ENCODE assay signal across 13 cellular contexts in genomic region chr7:70072220-70072619, GRCh38.
DNase-seq lines count a peak whose midpoint lies in the region; ATAC-seq and TF ChIP-seq lines count a peak whose summit lies in the region.
"Had no signal": no experiment of that assay in that cellular context is flagged by ENCODE, and none has a peak within 500 bp of the region (broad histone marks: within the 10 kb centered on the region; RNA-seq: fewer than 3 reads in every experiment).

No MANE protein-coding gene starts in this region.

- no peak overlapping the region for H3K4me3 ChIP-seq in endodermal cell (ENCODE audit: low read length)
- H3K4me3 ChIP-seq: dorsolateral prefrontal cortex, HAP-1 had no signal

- no peak overlapping the region for H3K9ac ChIP-seq in endodermal cell (ENCODE audit: extremely low read depth, low read length, poor library complexity, severe bottlenecking)

- TF ChIP-seq CTCF in endodermal cell (conservative IDR thresholded peaks at IDR 0.05) (no peak), nephron (IDR thresholded peaks at IDR 0.05; ENCODE audit: unreplicated experiment in 3 of 3) (no peak), WTC11 (IDR thresholded peaks at IDR 0.05) (no peak)

- H3K27ac ChIP-seq in endodermal cell (ENCODE audit: low read depth, low read length): peak overlapping the region; percentile 84
- H3K27ac ChIP-seq: dorsolateral prefrontal cortex, HL-60 had no signal

- H3K4me3 Mint-ChIP-seq in endodermal cell (no peak overlapping the region), nephron (peak overlapping the region in 1 of 3 experiments; percentile 22), WTC11 (no peak overlapping the region)
- H3K4me3 Mint-ChIP-seq: activated T-helper 17 cell treated with anti-CD3 and anti-CD28 coated beads, Interleukin-2, amount 50 U/mL, for 72 hours had no signal

- ATAC-seq in WTC11 (no peak), HG02610 (IDR thresholded peaks at IDR 0.05; ENCODE audit: unreplicated experiment) (no peak), GM19328 (IDR thresholded peaks at IDR 0.05; ENCODE audit: unreplicated experiment) (no peak), GM21526 (IDR thresholded peaks at IDR 0.05; ENCODE audit: low FRiP score, unreplicated experiment) (no peak)
- ATAC-seq: activated T-helper 17 cell treated with anti-CD3 and anti-CD28 coated beads, Interleukin-2, amount 50 U/mL, for 72 hours had no signal

- no peaks in the 10 kb centered on the region for H3K36me3 Mint-ChIP-seq in endodermal cell (ENCODE audit: low read depth)
- no peaks in the 10 kb centered on the region for H3K36me3 Mint-ChIP-seq in nephron (ENCODE audit: low read depth)
- no peaks in the 10 kb centered on the region for H3K36me3 Mint-ChIP-seq in WTC11

- no peaks in the 10 kb centered on the region for H3K36me3 ChIP-seq in endodermal cell (ENCODE audit: control insufficient read depth, insufficient read depth, low read length)
- H3K36me3 ChIP-seq: HAP-1 had no signal

- H3K27me3 ChIP-seq in endodermal cell (ENCODE audit: control insufficient read depth, insufficient read depth, low read length, poor library complexity, severe bottlenecking): no peaks in the 10 kb centered on the region
- H3K27me3 ChIP-seq: dorsolateral prefrontal cortex had no signal

- H3K4me1 Mint-ChIP-seq in endodermal cell (peaks cover 10% of the 10 kb centered on the region), nephron (peaks cover 47% of the 10 kb centered on the region), WTC11 (no peaks in the 10 kb centered on the region)
- H3K4me1 Mint-ChIP-seq: activated T-helper 17 cell treated with anti-CD3 and anti-CD28 coated beads, Interleukin-2, amount 50 U/mL, for 72 hours had no signal

- 54 to 83% methylated on average over 2 of the region's 2 CpGs for whole genome bisulfite sequencing in endodermal cell (ENCODE audit: insufficient coverage in 1 of 2, insufficient read length in 1 of 2), 2 experiments

- H3K9me3 Mint-ChIP-seq in endodermal cell (no peaks in the 10 kb centered on the region), nephron (no peaks in the 10 kb centered on the region), WTC11 (no peaks in the 10 kb centered on the region)
- H3K9me3 Mint-ChIP-seq: activated T-helper 17 cell treated with anti-CD3 and anti-CD28 coated beads, Interleukin-2, amount 50 U/mL, for 72 hours had no signal

- POLR2A ChIA-PET in WTC11 (lab: Charles Lee): no interaction called here

- DNase-seq in DMS53 treated with DMSO at 0.1 percent for 48 hours (lab: John Stamatoyannopoulos, UW; ENCODE audit: unreplicated experiment) (peak; percentile 16), NCI-H2196 (lab: John Stamatoyannopoulos, UW; ENCODE audit: unreplicated experiment) (peak; percentile 40), endodermal cell (no peak), WTC11 (ENCODE audit: low spot score) (no peak)
- DNase-seq: COR-L47, dorsolateral prefrontal cortex had no signal

- no peaks in the 10 kb centered on the region for H3K27me3 Mint-ChIP-seq in endodermal cell (ENCODE audit: insufficient read depth)
- H3K27me3 Mint-ChIP-seq in nephron (ENCODE audit: low read depth): no peaks in the 10 kb centered on the region
- H3K27me3 Mint-ChIP-seq in WTC11 (ENCODE audit: low read depth): no peaks in the 10 kb centered on the region
- H3K27me3 Mint-ChIP-seq: activated T-helper 17 cell treated with anti-CD3 and anti-CD28 coated beads, Interleukin-2, amount 50 U/mL, for 72 hours had no signal

- CTCF ChIA-PET in WTC11 (lab: Charles Lee): no interaction called here

- peaks cover 3% of the 10 kb centered on the region for H3K4me1 ChIP-seq in endodermal cell (ENCODE audit: control insufficient read depth, insufficient read depth, low read length)
- H3K4me1 ChIP-seq: HAP-1 had no signal

- H3K27ac Mint-ChIP-seq in endodermal cell: peak overlapping the region; percentile 68
- H3K27ac Mint-ChIP-seq in nephron: peak overlapping the region; percentile 54 to 96 (median 89)
- H3K27ac Mint-ChIP-seq in WTC11: no peak overlapping the region
- H3K27ac Mint-ChIP-seq: activated T-helper 17 cell treated with anti-CD3 and anti-CD28 coated beads, Interleukin-2, amount 50 U/mL, for 72 hours had no signal

- no peaks in the 10 kb centered on the region for H3K9me3 ChIP-seq in endodermal cell (ENCODE audit: control insufficient read depth, low read length)
- H3K9me3 ChIP-seq: HAP-1 had no signal

TF ChIP-seq in WTC11, 78 proteins besides CTCF, POLR2A, EP300 and RAD21 (continues in another document):
- TF ChIP-seq, protein P1, sequence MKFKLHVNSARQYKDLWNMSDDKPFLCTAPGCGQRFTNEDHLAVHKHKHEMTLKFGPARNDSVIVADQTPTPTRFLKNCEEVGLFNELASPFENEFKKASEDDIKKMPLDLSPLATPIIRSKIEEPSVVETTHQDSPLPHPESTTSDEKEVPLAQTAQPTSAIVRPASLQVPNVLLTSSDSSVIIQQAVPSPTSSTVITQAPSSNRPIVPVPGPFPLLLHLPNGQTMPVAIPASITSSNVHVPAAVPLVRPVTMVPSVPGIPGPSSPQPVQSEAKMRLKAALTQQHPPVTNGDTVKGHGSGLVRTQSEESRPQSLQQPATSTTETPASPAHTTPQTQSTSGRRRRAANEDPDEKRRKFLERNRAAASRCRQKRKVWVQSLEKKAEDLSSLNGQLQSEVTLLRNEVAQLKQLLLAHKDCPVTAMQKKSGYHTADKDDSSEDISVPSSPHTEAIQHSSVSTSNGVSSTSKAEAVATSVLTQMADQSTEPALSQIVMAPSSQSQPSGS (CRISPR knock-in tag; IDR thresholded peaks at IDR 0.05; ENCODE audit: borderline replicate concordance, low read depth): no peak
- TF ChIP-seq RELA (CRISPR knock-in tag; IDR thresholded peaks at IDR 0.05; ENCODE audit: borderline replicate concordance) (no peak), ZBTB43 (CRISPR knock-in tag; IDR thresholded peaks at IDR 0.05) (no peak), GABPB1 (CRISPR knock-in tag; IDR thresholded peaks at IDR 0.05) (no peak), SOX15 (CRISPR knock-in tag; IDR thresholded peaks at IDR 0.05) (no peak), NR1H2 (CRISPR knock-in tag; IDR thresholded peaks at IDR 0.05) (no peak), ETV6 (CRISPR knock-in tag; IDR thresholded peaks at IDR 0.05) (no peak), ZNF317 (CRISPR knock-in tag; IDR thresholded peaks at IDR 0.05; ENCODE audit: borderline replicate concordance, low read depth) (no peak), CDX4 (CRISPR knock-in tag; IDR thresholded peaks at IDR 0.05; ENCODE audit: borderline replicate concordance) (no peak), ERG (CRISPR knock-in tag; IDR thresholded peaks at IDR 0.05) (no peak), TCF7 (CRISPR knock-in tag; IDR thresholded peaks at IDR 0.05; ENCODE audit: low read depth) (no peak)
- TF ChIP-seq, protein P2, sequence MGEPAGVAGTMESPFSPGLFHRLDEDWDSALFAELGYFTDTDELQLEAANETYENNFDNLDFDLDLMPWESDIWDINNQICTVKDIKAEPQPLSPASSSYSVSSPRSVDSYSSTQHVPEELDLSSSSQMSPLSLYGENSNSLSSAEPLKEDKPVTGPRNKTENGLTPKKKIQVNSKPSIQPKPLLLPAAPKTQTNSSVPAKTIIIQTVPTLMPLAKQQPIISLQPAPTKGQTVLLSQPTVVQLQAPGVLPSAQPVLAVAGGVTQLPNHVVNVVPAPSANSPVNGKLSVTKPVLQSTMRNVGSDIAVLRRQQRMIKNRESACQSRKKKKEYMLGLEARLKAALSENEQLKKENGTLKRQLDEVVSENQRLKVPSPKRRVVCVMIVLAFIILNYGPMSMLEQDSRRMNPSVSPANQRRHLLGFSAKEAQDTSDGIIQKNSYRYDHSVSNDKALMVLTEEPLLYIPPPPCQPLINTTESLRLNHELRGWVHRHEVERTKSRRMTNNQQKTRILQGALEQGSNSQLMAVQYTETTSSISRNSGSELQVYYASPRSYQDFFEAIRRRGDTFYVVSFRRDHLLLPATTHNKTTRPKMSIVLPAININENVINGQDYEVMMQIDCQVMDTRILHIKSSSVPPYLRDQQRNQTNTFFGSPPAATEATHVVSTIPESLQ (CRISPR knock-in tag; IDR thresholded peaks at IDR 0.05): no peak
- TF ChIP-seq, protein P3, sequence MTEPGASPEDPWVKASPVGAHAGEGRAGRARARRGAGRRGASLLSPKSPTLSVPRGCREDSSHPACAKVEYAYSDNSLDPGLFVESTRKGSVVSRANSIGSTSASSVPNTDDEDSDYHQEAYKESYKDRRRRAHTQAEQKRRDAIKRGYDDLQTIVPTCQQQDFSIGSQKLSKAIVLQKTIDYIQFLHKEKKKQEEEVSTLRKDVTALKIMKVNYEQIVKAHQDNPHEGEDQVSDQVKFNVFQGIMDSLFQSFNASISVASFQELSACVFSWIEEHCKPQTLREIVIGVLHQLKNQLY (CRISPR knock-in tag; IDR thresholded peaks at IDR 0.05): no peak
- TF ChIP-seq, protein P4, sequence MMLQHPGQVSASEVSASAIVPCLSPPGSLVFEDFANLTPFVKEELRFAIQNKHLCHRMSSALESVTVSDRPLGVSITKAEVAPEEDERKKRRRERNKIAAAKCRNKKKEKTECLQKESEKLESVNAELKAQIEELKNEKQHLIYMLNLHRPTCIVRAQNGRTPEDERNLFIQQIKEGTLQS (CRISPR knock-in tag; conservative IDR thresholded peaks at IDR 0.05): no peak

Comparison
In these comparisons a context has a peak if more than half of its experiments do, and no peak if none do; other contexts are left out.
1. DNase-seq: peak in DMS53 treated with DMSO at 0.1 percent for 48 hours (single experiment) and NCI-H2196 (single experiment); none in endodermal cell (single experiment) and WTC11 (single experiment).